Comparison of ENCODE assay signal across 8 cellular contexts in the genomic region with DNA sequence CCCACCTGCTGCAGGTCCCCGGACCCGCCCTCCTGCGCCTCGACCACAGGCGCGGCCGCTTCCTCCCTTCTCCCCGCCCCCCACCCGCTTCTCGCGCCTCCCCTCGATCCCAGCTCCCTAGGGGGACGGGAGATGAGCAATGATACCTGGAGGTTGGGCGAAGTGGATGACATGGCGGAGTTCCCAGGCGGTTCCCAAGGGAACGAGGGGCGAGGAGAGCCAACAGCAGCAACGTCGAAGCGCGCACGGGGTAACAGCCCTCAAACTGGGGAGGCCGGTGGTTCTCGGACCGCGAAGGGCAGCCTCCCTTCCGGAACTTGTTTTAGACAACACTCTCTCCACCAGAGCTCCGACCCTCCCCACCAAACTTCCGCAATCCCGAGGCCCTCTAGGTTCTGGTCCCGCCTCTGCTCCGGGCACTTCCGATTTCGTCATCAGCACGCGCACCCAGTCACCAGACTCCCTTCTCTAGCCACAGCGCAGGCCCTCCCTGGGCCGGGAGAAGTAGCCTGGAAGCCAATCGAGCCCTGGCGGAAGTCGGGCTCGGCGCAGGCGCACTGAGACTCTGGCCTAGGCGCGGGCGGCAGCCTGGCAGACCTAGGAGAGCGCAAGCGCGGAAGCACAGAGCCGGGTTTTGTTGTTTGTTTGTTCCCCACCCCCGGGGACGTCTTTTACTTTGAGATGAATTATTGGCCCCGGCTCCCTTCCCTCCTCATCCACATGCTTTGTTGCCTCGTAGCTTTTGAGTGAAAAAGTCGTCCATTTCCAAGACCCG. TPM values are rescaled to one million over a fixed set of nuclear protein-coding genes. Genes with fewer than 3 reads are reported as not detected.
DNase-seq lines count a peak whose midpoint lies in the region; ATAC-seq and TF ChIP-seq lines count a peak whose summit lies in the region.

A gene (minus strand): TSS at position 390 of the 775 bp plus-strand sequence. CDS start 217 bp downstream, at position 173.

- peaks cover 4% of the 10 kb centered on the region for H3K27me3 Mint-ChIP-seq in activated T-cell treated with anti-CD3 and anti-CD28 coated beads, Interleukin-2, amount 50 U/mL, for 24 hours

- TF ChIP-seq CTCF in epithelial cell of proximal tubule (conservative IDR thresholded peaks at IDR 0.05; ENCODE audit: low read depth, low read length): peak; percentile 6

- peak; percentile 97 for ATAC-seq in GM21717 (IDR thresholded peaks at IDR 0.05; ENCODE audit: unreplicated experiment)

- H3K4me3 Mint-ChIP-seq in activated T-cell treated with anti-CD3 and anti-CD28 coated beads, Interleukin-2, amount 50 U/mL, for 24 hours: peak within 1 kb of the TSS; percentile 99

- H3K4me3 ChIP-seq in epithelial cell of proximal tubule (ENCODE audit: low read depth, low read length): peak within 1 kb of the TSS; percentile 99

- peak within 1 kb of the TSS; percentile 99 for H3K27ac Mint-ChIP-seq in activated T-cell treated with anti-CD3 and anti-CD28 coated beads, Interleukin-2, amount 50 U/mL, for 24 hours

- peaks cover 19% of the 10 kb centered on the region for H3K36me3 Mint-ChIP-seq in activated T-cell treated with anti-CD3 and anti-CD28 coated beads, Interleukin-2, amount 50 U/mL, for 24 hours (ENCODE audit: low read depth)

- DNase-seq in DMS53 (lab: John Stamatoyannopoulos, UW): peak; percentile 100
- peak; percentile 100 for DNase-seq in KBM-7
- DNase-seq in activated T-cell treated with anti-CD3 and anti-CD28 coated beads, Interleukin-2, amount 50 U/mL, for 24 hours: peak; percentile 100
- peak; percentile 86 for DNase-seq in epithelial cell of proximal tubule (ENCODE audit: low read depth)
- peak; percentile 99 for DNase-seq in mucosa of gallbladder (ENCODE audit: low spot score)
- DNase-seq in stimulated activated CD8-positive, alpha-beta memory T cell treated with anti-CD3 and anti-CD28 coated beads, Interleukin-4, amount 100 ng/mL, for 4 hours (ENCODE audit: low read depth in 2 of 2, low spot score in 1 of 2): peak; percentile 99

- peaks cover 32% of the 10 kb centered on the region for H3K4me1 Mint-ChIP-seq in activated T-cell treated with anti-CD3 and anti-CD28 coated beads, Interleukin-2, amount 50 U/mL, for 24 hours (ENCODE audit: low read depth)

- no peaks in the 10 kb centered on the region for H3K9me3 Mint-ChIP-seq in activated T-cell treated with anti-CD3 and anti-CD28 coated beads, Interleukin-2, amount 50 U/mL, for 24 hours

- in situ Hi-C loops in KBM-7 (cut with MboI; ENCODE audit: low pct_unique_long_range_greater_than_20kb, low sequenced_read_pairs): no loop called here

TF ChIP-seq in PFSK-1, 5 proteins besides CTCF, POLR2A, EP300 and RAD21:
- TF ChIP-seq TAF1 (IDR thresholded peaks at IDR 0.05; ENCODE audit: borderline replicate concordance, insufficient read depth, low read length) (peak; percentile 80), FOXP2 (optimal IDR thresholded peaks at IDR 0.05; ENCODE audit: borderline replicate concordance, extremely low read depth, extremely low read length, insufficient read depth) (peak; percentile 93), POLR2AphosphoS5 (IDR thresholded peaks at IDR 0.05; ENCODE audit: low read depth, low read length) (peak; percentile 75; the same call in 1 of the 2 replicates), SIN3A (IDR thresholded peaks at IDR 0.05; ENCODE audit: borderline replicate concordance, insufficient read depth, low read length) (no peak)
- TF ChIP-seq, protein P1, sequence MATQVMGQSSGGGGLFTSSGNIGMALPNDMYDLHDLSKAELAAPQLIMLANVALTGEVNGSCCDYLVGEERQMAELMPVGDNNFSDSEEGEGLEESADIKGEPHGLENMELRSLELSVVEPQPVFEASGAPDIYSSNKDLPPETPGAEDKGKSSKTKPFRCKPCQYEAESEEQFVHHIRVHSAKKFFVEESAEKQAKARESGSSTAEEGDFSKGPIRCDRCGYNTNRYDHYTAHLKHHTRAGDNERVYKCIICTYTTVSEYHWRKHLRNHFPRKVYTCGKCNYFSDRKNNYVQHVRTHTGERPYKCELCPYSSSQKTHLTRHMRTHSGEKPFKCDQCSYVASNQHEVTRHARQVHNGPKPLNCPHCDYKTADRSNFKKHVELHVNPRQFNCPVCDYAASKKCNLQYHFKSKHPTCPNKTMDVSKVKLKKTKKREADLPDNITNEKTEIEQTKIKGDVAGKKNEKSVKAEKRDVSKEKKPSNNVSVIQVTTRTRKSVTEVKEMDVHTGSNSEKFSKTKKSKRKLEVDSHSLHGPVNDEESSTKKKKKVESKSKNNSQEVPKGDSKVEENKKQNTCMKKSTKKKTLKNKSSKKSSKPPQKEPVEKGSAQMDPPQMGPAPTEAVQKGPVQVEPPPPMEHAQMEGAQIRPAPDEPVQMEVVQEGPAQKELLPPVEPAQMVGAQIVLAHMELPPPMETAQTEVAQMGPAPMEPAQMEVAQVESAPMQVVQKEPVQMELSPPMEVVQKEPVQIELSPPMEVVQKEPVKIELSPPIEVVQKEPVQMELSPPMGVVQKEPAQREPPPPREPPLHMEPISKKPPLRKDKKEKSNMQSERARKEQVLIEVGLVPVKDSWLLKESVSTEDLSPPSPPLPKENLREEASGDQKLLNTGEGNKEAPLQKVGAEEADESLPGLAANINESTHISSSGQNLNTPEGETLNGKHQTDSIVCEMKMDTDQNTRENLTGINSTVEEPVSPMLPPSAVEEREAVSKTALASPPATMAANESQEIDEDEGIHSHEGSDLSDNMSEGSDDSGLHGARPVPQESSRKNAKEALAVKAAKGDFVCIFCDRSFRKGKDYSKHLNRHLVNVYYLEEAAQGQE (IDR thresholded peaks at IDR 0.05; ENCODE audit: insufficient read depth in 1 of 2, low read depth in 2 of 2, low read length in 2 of 2): peak in 1 of 2 experiments; percentile 55; a peak in 1 of 4 replicates

RNA-seq across cellular contexts. Expression of the gene that starts here (rescaled TPM):
- polyA plus RNA-seq in PFSK-1 (2012; ENCODE audit: insufficient read length, low read depth): 26.5 TPM
- total RNA-seq in epithelial cell of proximal tubule: 32.1 and 42.9 TPM in 2 replicates
- total RNA-seq in mucosa of gallbladder: 80.5 TPM

Comparison
In these comparisons a context has a peak if more than half of its experiments do, and no peak if none do; other contexts are left out.
1. Peak in every context shown above with its lines: DNase-seq, ATAC-seq and H3K4me3 ChIP-seq.